27 cellular contexts compared by ENCODE assay signal in the genomic region with DNA sequence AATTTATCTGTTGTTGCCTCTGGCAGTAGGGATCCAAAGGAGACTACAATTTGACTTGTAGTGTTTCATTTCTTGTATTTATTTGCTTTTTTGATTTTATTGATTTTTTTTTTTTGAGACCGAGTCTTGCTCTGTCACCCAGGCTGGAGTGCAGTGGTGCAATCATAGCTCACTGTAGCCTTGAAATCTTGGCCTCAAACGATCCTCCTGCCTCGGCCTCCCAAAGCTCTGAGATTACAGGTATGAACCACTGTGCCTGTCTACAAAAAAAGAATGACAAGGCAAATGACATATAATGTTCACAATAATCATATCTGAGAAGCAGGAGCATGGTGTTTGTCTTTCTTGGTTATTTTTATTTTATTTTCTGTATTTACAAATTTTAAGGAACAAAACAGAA. TPM values are rescaled to one million over a fixed set of nuclear protein-coding genes. Genes with fewer than 3 reads are reported as not detected.
DNase-seq lines count a peak whose midpoint lies in the region; ATAC-seq, FAIRE-seq and TF ChIP-seq lines count a peak whose summit lies in the region.
"Had no signal": no experiment of that assay in that cellular context is flagged by ENCODE, and none has a peak within 500 bp of the region (broad histone marks: within the 10 kb centered on the region; RNA-seq: fewer than 3 reads in every experiment).

No MANE protein-coding gene starts in this region.

- no peak overlapping the region for H2BK15ac ChIP-seq in IMR-90 (ENCODE audit: low read depth, low read length)

- dilution Hi-C loops in IMR-90 (cut with HindIII; ENCODE audit: low sequenced_read_pairs, unreplicated experiment): no loop called here

- H2AFZ ChIP-seq in HepG2 (ENCODE audit: low read length) (no peak overlapping the region), IMR-90 (replicated peaks; ENCODE audit: low read length, poor library complexity) (no peak overlapping the region)

- no peaks in the 10 kb centered on the region for H3K9me3 ChIP-seq in HepG2 (ENCODE audit: low read length)
- no peaks in the 10 kb centered on the region for H3K9me3 ChIP-seq in right lobe of liver
- H3K9me3 ChIP-seq in IMR-90 (ENCODE audit: control insufficient read depth, insufficient read depth, low read length): no peaks in the 10 kb centered on the region

- FAIRE-seq in HepG2 (lab: Jason Lieb, UNC): no peak
- FAIRE-seq: A204.1, GM12878, GM12892, GM18507 had no signal

- TF ChIP-seq CTCF in HepG2 (CRISPR knock-in tag; IDR thresholded peaks at IDR 0.05) (no peak), right lobe of liver (IDR thresholded peaks at IDR 0.05) (no peak), IMR-90 (conservative IDR thresholded peaks at IDR 0.05; ENCODE audit: low read depth, low read length) (no peak)

- TF ChIP-seq POLR2A in HepG2 (IDR thresholded peaks at IDR 0.05; ENCODE audit: insufficient read depth in 1 of 2, low read depth in 2 of 2, low read length in 2 of 2): no peak
- no peak for TF ChIP-seq POLR2A in right lobe of liver (IDR thresholded peaks at IDR 0.05)
- no peak for TF ChIP-seq POLR2A in IMR-90 (IDR thresholded peaks at IDR 0.05; ENCODE audit: low read depth, low read length)

- H3K4me2 ChIP-seq in HepG2 (ENCODE audit: low read depth, low read length) (no peak overlapping the region), IMR-90 (ENCODE audit: low read depth, low read length) (no peak overlapping the region)

- H3K79me1 ChIP-seq in IMR-90 (ENCODE audit: low read depth in 1 of 2, low read length in 2 of 2): peaks cover 0 to 20% of the 10 kb centered on the region in 2 experiments; a peak in 3 of 4 replicates

- H3K14ac ChIP-seq in IMR-90 (replicated peaks; ENCODE audit: low read depth, low read length): no peak overlapping the region

- H4K8ac ChIP-seq in IMR-90 (ENCODE audit: low read depth in 2 of 2, low read length in 2 of 2): no peak overlapping the region

- H2BK20ac ChIP-seq in IMR-90 (ENCODE audit: low read depth, low read length): no peak overlapping the region

- no peak overlapping the region for H2AK5ac ChIP-seq in IMR-90 (ENCODE audit: low read depth, low read length)

- no peak overlapping the region for H4K91ac ChIP-seq in IMR-90 (ENCODE audit: insufficient read depth, low read depth, low read length)

- CTCF ChIA-PET in HepG2 (lab: Yijun Ruan, JAX; ENCODE audit: low intra/inter-chr PET ratio, low total read pairs): no interaction called here
- CTCF ChIA-PET in IMR-90 (lab: Yijun Ruan, JAX): interaction anchor here (0.7 kb wide), 1 partner anchor 88 kb away, joined by 3 read pairs; no protein-coding TSS in a partner anchor

- no peak overlapping the region for H3K27ac ChIP-seq in HepG2 (ENCODE audit: extremely low read length, insufficient read depth, low read length)
- H3K27ac ChIP-seq in right lobe of liver: no peak overlapping the region
- no peak overlapping the region for H3K27ac ChIP-seq in IMR-90 (ENCODE audit: insufficient read depth, low read length)
- H3K27ac ChIP-seq: C4-2B had no signal

- no peak overlapping the region for H4K5ac ChIP-seq in IMR-90 (ENCODE audit: low read depth, low read length)

- no peak overlapping the region for H3K9ac ChIP-seq in HepG2 (ENCODE audit: insufficient read depth, low read depth, low read length)
- H3K9ac ChIP-seq in IMR-90 (ENCODE audit: low read depth, low read length): no peak overlapping the region
- H3K9ac ChIP-seq: BLaER1 treated with 17β-estradiol and CSF1 and Interleukin-3, amounts not matched to agents 10 nM and 100 nM had no signal

- H3K36me3 ChIP-seq in HepG2 (replicated peaks in 1 of 2; ENCODE audit: control insufficient read depth in 1 of 2, insufficient read depth in 2 of 2, low read length in 2 of 2) (no peaks in the 10 kb centered on the region), right lobe of liver (no peaks in the 10 kb centered on the region), IMR-90 (ENCODE audit: control insufficient read depth, insufficient read depth, low read length) (no peaks in the 10 kb centered on the region)
- H3K36me3 ChIP-seq: BLaER1 treated with 17β-estradiol and CSF1 and Interleukin-3, amounts not matched to agents 10 nM and 100 nM had no signal

- no peaks in the 10 kb centered on the region for H3K36me3 Mint-ChIP-seq in activated T-helper 17 cell treated with anti-CD3 and anti-CD28 coated beads, Interleukin-2, amount 50 U/mL, for 72 hours (ENCODE audit: low read depth)
- no peaks in the 10 kb centered on the region for H3K36me3 Mint-ChIP-seq in stimulated activated effector memory CD8-positive, alpha-beta T cell treated with anti-CD3 and anti-CD28 coated beads, Interleukin-12 subunit alpha, Interleukin-12 subunit beta, amount 100 ng/mL, for 72 hours
- H3K36me3 Mint-ChIP-seq: CD8-positive, alpha-beta T cell had no signal

- H3K4ac ChIP-seq in IMR-90 (ENCODE audit: low read depth, low read length): peak overlapping the region; percentile 29; the same call in 1 of the 2 replicates

- no peaks in the 10 kb centered on the region for H4K20me1 ChIP-seq in HepG2 (ENCODE audit: insufficient read depth, low read length)
- no peaks in the 10 kb centered on the region for H4K20me1 ChIP-seq in IMR-90 (ENCODE audit: insufficient read depth, low read length)
- H4K20me1 ChIP-seq: BLaER1 treated with 17β-estradiol and CSF1 and Interleukin-3, amounts not matched to agents 10 nM and 100 nM had no signal

- ATAC-seq in HepG2 (no peak), right lobe of liver (no peak), IMR-90 (ENCODE audit: low read depth) (no peak), HG02678 (IDR thresholded peaks at IDR 0.05; ENCODE audit: unreplicated experiment) (no peak)
- no peak for ATAC-seq in activated T-helper 17 cell treated with anti-CD3 and anti-CD28 coated beads, Interleukin-2, amount 50 U/mL, for 72 hours (replicated peaks)
- no peak for ATAC-seq in stimulated activated effector memory CD8-positive, alpha-beta T cell treated with anti-CD3 and anti-CD28 coated beads, Interleukin-12 subunit alpha, Interleukin-12 subunit beta, amount 100 ng/mL, for 72 hours
- ATAC-seq: CD8-positive, alpha-beta T cell; GM12878 had no signal

- TF ChIP-seq EP300 in HepG2 (IDR thresholded peaks at IDR 0.05; ENCODE audit: low read depth in 2 of 2, low read length in 2 of 2): no peak
- no peak for TF ChIP-seq EP300 in HepG2 (CRISPR knock-in tag; IDR thresholded peaks at IDR 0.05; ENCODE audit: borderline replicate concordance)

- H2BK120ac ChIP-seq in IMR-90 (ENCODE audit: low read depth, low read length): no peak overlapping the region

- H3K23ac ChIP-seq in IMR-90 (ENCODE audit: low read depth, low read length): no peak overlapping the region

- H3K4me1 ChIP-seq in HepG2 (ENCODE audit: insufficient read depth, low read length): peaks cover 56% of the 10 kb centered on the region
- H3K4me1 ChIP-seq in right lobe of liver: peaks cover 0 to 6% (median 0%) of the 10 kb centered on the region in 4 donors
- peaks cover 26% of the 10 kb centered on the region for H3K4me1 ChIP-seq in IMR-90 (ENCODE audit: control insufficient read depth, insufficient read depth, low read length)

- BruUV-seq in HepG2 (replicated peaks; lab: Mats Ljungman, UMichigan) (no TSS peak), IMR-90 (replicated peaks; lab: Mats Ljungman, UMichigan) (no TSS peak)

- 40% methylated on average over 3 of the region's 3 CpGs for WGBS in HepG2 (ENCODE audit: low lambda C conversion rate)
- 55% methylated on average over 3 of the region's 3 CpGs for WGBS in right lobe of liver (ENCODE audit: insufficient coverage, low coverage, low lambda C conversion rate, missing lambda C conversion rate)
- no CpG with 5 or more reads among the region's 3 CpGs for WGBS in IMR-90 (ENCODE audit: extremely low coverage in 2 of 2, insufficient read length in 1 of 2), 2 experiments

- H3K27me3 Mint-ChIP-seq in activated T-helper 17 cell treated with anti-CD3 and anti-CD28 coated beads, Interleukin-2, amount 50 U/mL, for 72 hours: no peaks in the 10 kb centered on the region

- no peak overlapping the region for H2BK5ac ChIP-seq in IMR-90 (ENCODE audit: low read depth, low read length, poor library complexity, severe bottlenecking)

- peaks cover 34% of the 10 kb centered on the region for H3K4me1 Mint-ChIP-seq in activated T-helper 17 cell treated with anti-CD3 and anti-CD28 coated beads, Interleukin-2, amount 50 U/mL, for 72 hours
- peaks cover 49% of the 10 kb centered on the region for H3K4me1 Mint-ChIP-seq in stimulated activated effector memory CD8-positive, alpha-beta T cell treated with anti-CD3 and anti-CD28 coated beads, Interleukin-12 subunit alpha, Interleukin-12 subunit beta, amount 100 ng/mL, for 72 hours
- H3K4me1 Mint-ChIP-seq: B cell had no signal

- no peak overlapping the region for H3K56ac ChIP-seq in IMR-90 (ENCODE audit: extremely low read depth, insufficient read depth, low read length)

- H3K9me3 Mint-ChIP-seq in activated T-helper 17 cell treated with anti-CD3 and anti-CD28 coated beads, Interleukin-2, amount 50 U/mL, for 72 hours: no peaks in the 10 kb centered on the region
- no peaks in the 10 kb centered on the region for H3K9me3 Mint-ChIP-seq in stimulated activated effector memory CD8-positive, alpha-beta T cell treated with anti-CD3 and anti-CD28 coated beads, Interleukin-12 subunit alpha, Interleukin-12 subunit beta, amount 100 ng/mL, for 72 hours
- H3K9me3 Mint-ChIP-seq: CD4-positive, alpha-beta T cell; CD8-positive, alpha-beta T cell had no signal

- DNase-seq in HepG2 (ENCODE audit: low spot score): no peak
- no peak for DNase-seq in right lobe of liver
- DNase-seq in IMR-90: no peak
- no peak for DNase-seq in stimulated activated effector memory CD8-positive, alpha-beta T cell treated with anti-CD3 and anti-CD28 coated beads, Interleukin-12 subunit alpha, Interleukin-12 subunit beta, amount 100 ng/mL, for 72 hours (ENCODE audit: low spot score in 2 of 2)
- DNase-seq in central memory CD4-positive, alpha-beta T cell: no peak
- no peak for DNase-seq in NCI-H1092 (lab: John Stamatoyannopoulos, UW)
- DNase-seq: 8988T; AML-193; CD4-positive, alpha-beta T cell; CD8-positive, alpha-beta T cell; COR-L47; DMS 273 treated with DMSO at 0.1 percent for 48 hours; DMS153; DMS53; DMS79; DND-41; EL; GDM1 had no signal

- no peak overlapping the region for H3K4me3 Mint-ChIP-seq in activated T-helper 17 cell treated with anti-CD3 and anti-CD28 coated beads, Interleukin-2, amount 50 U/mL, for 72 hours
- no peak overlapping the region for H3K4me3 Mint-ChIP-seq in stimulated activated effector memory CD8-positive, alpha-beta T cell treated with anti-CD3 and anti-CD28 coated beads, Interleukin-12 subunit alpha, Interleukin-12 subunit beta, amount 100 ng/mL, for 72 hours
- H3K4me3 Mint-ChIP-seq: B cell; CD4-positive, alpha-beta T cell; CD8-positive, alpha-beta T cell had no signal

- intact Hi-C loops in HepG2 (cut with micrococcal nuclease; ENCODE audit: unreplicated experiment) (no loop called here), right lobe of liver (cut with DNase I) (no loop called here), IMR-90 (cut with micrococcal nuclease) (no loop called here)

- H3K27me3 ChIP-seq in HepG2 (ENCODE audit: control insufficient read depth in 1 of 2, insufficient read depth in 2 of 2, low read length in 2 of 2): no peaks in the 10 kb centered on the region
- no peaks in the 10 kb centered on the region for H3K27me3 ChIP-seq in right lobe of liver
- no peaks in the 10 kb centered on the region for H3K27me3 ChIP-seq in IMR-90 (ENCODE audit: control insufficient read depth, insufficient read depth, low read length)
- H3K27me3 ChIP-seq: BLaER1 treated with 17β-estradiol and CSF1 and Interleukin-3, amounts not matched to agents 10 nM and 100 nM had no signal

- no peak overlapping the region for H2AK9ac ChIP-seq in IMR-90 (replicated peaks; ENCODE audit: low read depth, low read length, poor library complexity)

- no peak overlapping the region for H3K18ac ChIP-seq in IMR-90 (ENCODE audit: low read depth, low read length)

- peaks cover 28% of the 10 kb centered on the region for H3K9me1 ChIP-seq in IMR-90 (ENCODE audit: insufficient read depth, low read length)

- TF ChIP-seq RAD21 in HepG2 (CRISPR knock-in tag; IDR thresholded peaks at IDR 0.05) (no peak), IMR-90 (IDR thresholded peaks at IDR 0.05; ENCODE audit: low read length) (no peak)

- H3K79me2 ChIP-seq in HepG2 (ENCODE audit: insufficient read depth, low read length): no peaks in the 10 kb centered on the region

- POLR2A ChIA-PET in HepG2 (lab: Yijun Ruan, JAX) (interaction anchor here (2.0 kb wide), 1 partner anchor 35 kb away, joined by 5 read pairs; no protein-coding TSS in a partner anchor), IMR-90 (lab: Charles Lee; ENCODE audit: unreplicated experiment) (no interaction called here)

- in situ Hi-C loops in HepG2 (cut with HindIII; ENCODE audit: extremely low pct_ligation_motif_present, low pct_unique_long_range_greater_than_20kb) (no loop called here), IMR-90 (cut with MboI; ENCODE audit: low sequenced_read_pairs) (no loop called here)

- H3K4me3 ChIP-seq in HepG2 (replicated peaks in 1 of 3; ENCODE audit: insufficient read depth in 1 of 3, low read depth in 2 of 3, low read length in 3 of 3): no peak overlapping the region
- H3K4me3 ChIP-seq in right lobe of liver: no peak overlapping the region
- H3K4me3 ChIP-seq in IMR-90 (ENCODE audit: insufficient read depth, low read depth, low read length): no peak overlapping the region
- H3K4me3 ChIP-seq: BLaER1 treated with 17β-estradiol and CSF1 and Interleukin-3, amounts not matched to agents 10 nM and 100 nM; GM12878 had no signal

- H3K27ac Mint-ChIP-seq in activated T-helper 17 cell treated with anti-CD3 and anti-CD28 coated beads, Interleukin-2, amount 50 U/mL, for 72 hours: peak overlapping the region; percentile 37
- H3K27ac Mint-ChIP-seq in stimulated activated effector memory CD8-positive, alpha-beta T cell treated with anti-CD3 and anti-CD28 coated beads, Interleukin-12 subunit alpha, Interleukin-12 subunit beta, amount 100 ng/mL, for 72 hours: peak overlapping the region; percentile 74
- H3K27ac Mint-ChIP-seq: B cell; CD4-positive, alpha-beta T cell; CD8-positive, alpha-beta T cell had no signal

RNA-seq across cellular contexts. Expression of gene SMOX, which starts 15.7 kb away (rescaled TPM):
- total RNA-seq in HepG2 (2016; rRNA removed; fragmentation: Illumina TruSeq; extraction: Trizol) (15.2 and 22.7 TPM in 2 replicates), right lobe of liver (10 to 100 TPM in 1 of 6 experiments, 1 to 10 TPM in 4, under 1 TPM in 1; 0.95 to 11.7 (median 4.3) TPM), IMR-90 (2012; rRNA removed) (8.2 and 9.4 TPM in 2 replicates)
- total RNA-seq in HepG2 (2016; cell fraction: cytosol; rRNA removed; fragmentation: Illumina TruSeq; extraction: Trizol; ENCODE audit: low read depth): 6.1 and 6.3 TPM in 2 replicates
- 15.6 and 22.2 TPM in 2 replicates for total RNA-seq in HepG2 (2016; cell fraction: insoluble cytoplasmic fraction; rRNA removed; fragmentation: Illumina TruSeq; extraction: Trizol)
- total RNA-seq in HepG2 (2016; cell fraction: membrane; rRNA removed; fragmentation: Illumina TruSeq; extraction: Trizol): 10.3 and 11.1 TPM in 2 replicates
- total RNA-seq in HepG2 (2016; cell fraction: nucleus; rRNA removed; fragmentation: Illumina TruSeq; extraction: Trizol): 12.0 and 12.7 TPM in 2 replicates
- polyA plus RNA-seq in HepG2 (2011; rRNA removed) (10.2 and 12.2 TPM in 2 replicates), IMR-90 (2012; rRNA removed) (18.0 and 21.2 TPM in 2 replicates)
- 9.3 and 16.7 TPM in 2 replicates for polyA plus RNA-seq in HepG2 (2011; cell fraction: cytosol; rRNA removed)
- polyA plus RNA-seq in HepG2 (2011; cell fraction: nucleus; rRNA removed): 29.6 TPM in 2 replicates
- 13.2 and 25.9 TPM in 2 replicates for polyA plus RNA-seq in HepG2 (2012)
- 5.0 and 6.4 TPM in 2 replicates for polyA plus RNA-seq in HepG2 (2016; cell fraction: cytosol; fragmentation: Illumina TruSeq; extraction: Trizol; ENCODE audit: low read depth)
- polyA plus RNA-seq in HepG2 (2016; cell fraction: insoluble cytoplasmic fraction; fragmentation: Illumina TruSeq; extraction: Trizol; ENCODE audit: low read depth): 19.3 and 21.5 TPM in 2 replicates
- 10.4 and 12.4 TPM in 2 replicates for polyA plus RNA-seq in HepG2 (2016; cell fraction: membrane; fragmentation: Illumina TruSeq; extraction: Trizol; ENCODE audit: low read depth)
- polyA plus RNA-seq in HepG2 (2016; cell fraction: nucleus; fragmentation: Illumina TruSeq; extraction: Trizol; ENCODE audit: insufficient read depth, low read depth): 22.2 and 26.5 TPM in 2 replicates
- 17.6 and 18.8 TPM in 2 replicates for polyA minus RNA-seq in HepG2 (2011; rRNA and poly(A)+ RNA removed; ENCODE audit: low replicate concordance)
- polyA minus RNA-seq in HepG2 (2011; cell fraction: cytosol; rRNA and poly(A)+ RNA removed): 3.9 and 5.8 TPM in 2 replicates
- 8.5 and 10.0 TPM in 2 replicates for polyA minus RNA-seq in HepG2 (2011; cell fraction: nucleus; rRNA and poly(A)+ RNA removed)
- 21.7 and 23.3 TPM in 2 replicates for polyA plus RNA-seq in IMR-90 (2012; cell fraction: cytosol; rRNA removed)
- 21.1 and 27.3 TPM in 2 replicates for polyA plus RNA-seq in IMR-90 (2012; cell fraction: nucleus; rRNA removed; ENCODE audit: low replicate concordance)
- 10 to 100 TPM in 1 of 2 donors, 1 to 10 TPM in 1; 8.3 to 19.9 TPM for total RNA-seq in activated T-helper 17 cell treated with anti-CD3 and anti-CD28 coated beads, Interleukin-2, amount 50 U/mL, for 72 hours
- total RNA-seq: B cell had no signal
